ENCODE assay signal across 16 cellular contexts in the genomic region with DNA sequence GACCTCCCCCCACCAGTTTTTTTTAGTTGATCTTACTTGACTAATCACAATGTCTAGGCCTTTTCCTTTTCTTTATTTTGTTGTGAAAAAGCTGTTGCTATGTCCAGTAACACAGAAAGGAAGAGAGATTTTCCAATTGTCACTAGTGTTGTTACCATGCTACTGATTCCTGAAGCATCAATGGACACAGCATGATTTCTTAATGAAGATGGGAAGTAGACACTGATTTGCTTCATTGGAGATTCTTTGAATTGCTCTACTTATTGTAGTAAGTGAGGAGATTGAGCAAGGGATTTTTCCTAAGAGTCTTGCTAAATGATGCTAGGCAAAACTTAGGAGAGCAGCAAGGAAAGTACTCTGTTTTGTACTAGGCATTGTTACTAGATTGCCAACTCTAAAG. TPM values are rescaled to one million over a fixed set of nuclear protein-coding genes. Genes with fewer than 3 reads are reported as not detected.
DNase-seq lines count a peak whose midpoint lies in the region; ATAC-seq lines count a peak whose summit lies in the region.
"Had no signal": no experiment of that assay in that cellular context is flagged by ENCODE, and none has a peak within 500 bp of the region (broad histone marks: within the 10 kb centered on the region; RNA-seq: fewer than 3 reads in every experiment).

No MANE protein-coding gene starts in this region.

- DNase-seq in stimulated activated naive CD8-positive, alpha-beta T cell treated with anti-CD3 and anti-CD28 coated beads, Interleukin-15, amount 100 ng/mL, for 72 hours = no peak
- peak; percentile 29 for DNase-seq in amniotic epithelial cell (ENCODE audit: low read depth)
- no peak for DNase-seq in naive thymus-derived CD8-positive, alpha-beta T cell
- no peak for DNase-seq in T-helper 9 cell
- DNase-seq: DMS79 treated with DMSO at 0.1 percent for 48 hours; GDM1; Karpas-422; NCI-H1417; NCI-H187 treated with DMSO at 0.1 percent for 48 hours; NCI-H345; NCI-H526 treated with DMSO at 0.1 percent for 48 hours; NK-92 treated with Interleukin-12 subunit alpha and Interleukin-12 subunit beta, amount 100 ng/mL, for 24 hours; SHP77 had no signal

- no peak overlapping the region for H3K27ac Mint-ChIP-seq in stimulated activated naive CD8-positive, alpha-beta T cell treated with anti-CD3 and anti-CD28 coated beads, Interleukin-15, Interleukin-2, amounts not matched to agents 100 ng/mL and 50 ng/mL, for 24 hours
- no peak overlapping the region for H3K27ac Mint-ChIP-seq in stimulated activated naive CD8-positive, alpha-beta T cell treated with anti-CD3 and anti-CD28 coated beads, Interleukin-15, amount 100 ng/mL, for 72 hours
- no peak overlapping the region for H3K27ac Mint-ChIP-seq in naive thymus-derived CD8-positive, alpha-beta T cell

- peaks cover 70% of the 10 kb centered on the region for H3K4me1 Mint-ChIP-seq in stimulated activated naive CD8-positive, alpha-beta T cell treated with anti-CD3 and anti-CD28 coated beads, Interleukin-15, Interleukin-2, amounts not matched to agents 100 ng/mL and 50 ng/mL, for 24 hours (ENCODE audit: low read depth)
- peaks cover 55% of the 10 kb centered on the region for H3K4me1 Mint-ChIP-seq in stimulated activated naive CD8-positive, alpha-beta T cell treated with anti-CD3 and anti-CD28 coated beads, Interleukin-15, amount 100 ng/mL, for 72 hours
- peaks cover 29 to 84% (median 75%) of the 10 kb centered on the region in 4 donors for H3K4me1 Mint-ChIP-seq in naive thymus-derived CD8-positive, alpha-beta T cell

- H3K4me3 Mint-ChIP-seq in stimulated activated naive CD8-positive, alpha-beta T cell treated with anti-CD3 and anti-CD28 coated beads, Interleukin-15, Interleukin-2, amounts not matched to agents 100 ng/mL and 50 ng/mL, for 24 hours = peak overlapping the region; percentile 12
- H3K4me3 Mint-ChIP-seq in stimulated activated naive CD8-positive, alpha-beta T cell treated with anti-CD3 and anti-CD28 coated beads, Interleukin-15, amount 100 ng/mL, for 72 hours = peak overlapping the region in 1 of 2 donors; percentile 16
- peak overlapping the region in 7 of 10 donors; percentile 5 to 58 (median 43) for H3K4me3 Mint-ChIP-seq in naive thymus-derived CD8-positive, alpha-beta T cell

- H3K9me3 Mint-ChIP-seq in stimulated activated naive CD8-positive, alpha-beta T cell treated with anti-CD3 and anti-CD28 coated beads, Interleukin-15, Interleukin-2, amounts not matched to agents 100 ng/mL and 50 ng/mL, for 24 hours = no peaks in the 10 kb centered on the region
- H3K9me3 Mint-ChIP-seq in stimulated activated naive CD8-positive, alpha-beta T cell treated with anti-CD3 and anti-CD28 coated beads, Interleukin-15, amount 100 ng/mL, for 72 hours = no peaks in the 10 kb centered on the region
- no peaks in the 10 kb centered on the region for H3K9me3 Mint-ChIP-seq in naive thymus-derived CD8-positive, alpha-beta T cell

- no peaks in the 10 kb centered on the region for H3K27me3 Mint-ChIP-seq in stimulated activated naive CD8-positive, alpha-beta T cell treated with anti-CD3 and anti-CD28 coated beads, Interleukin-15, Interleukin-2, amounts not matched to agents 100 ng/mL and 50 ng/mL, for 24 hours
- no peaks in the 10 kb centered on the region for H3K27me3 Mint-ChIP-seq in stimulated activated naive CD8-positive, alpha-beta T cell treated with anti-CD3 and anti-CD28 coated beads, Interleukin-15, amount 100 ng/mL, for 72 hours
- no peaks in the 10 kb centered on the region for H3K27me3 Mint-ChIP-seq in naive thymus-derived CD8-positive, alpha-beta T cell

- H3K36me3 Mint-ChIP-seq in stimulated activated naive CD8-positive, alpha-beta T cell treated with anti-CD3 and anti-CD28 coated beads, Interleukin-15, Interleukin-2, amounts not matched to agents 100 ng/mL and 50 ng/mL, for 24 hours (ENCODE audit: low read depth) = peaks cover 59% of the 10 kb centered on the region
- peaks cover 0 to 61% (median 11%) of the 10 kb centered on the region in 3 donors for H3K36me3 Mint-ChIP-seq in naive thymus-derived CD8-positive, alpha-beta T cell

- POLR2A ChIA-PET in naive thymus-derived CD8-positive, alpha-beta T cell (lab: Charles Lee) = no interaction called here

- ATAC-seq in stimulated activated naive CD8-positive, alpha-beta T cell treated with anti-CD3 and anti-CD28 coated beads, Interleukin-15, amount 100 ng/mL, for 72 hours = no peak
- no peak for ATAC-seq in naive thymus-derived CD8-positive, alpha-beta T cell
- no peak for ATAC-seq in GM21576 (IDR thresholded peaks at IDR 0.05; ENCODE audit: unreplicated experiment)
- ATAC-seq in GM18873 (IDR thresholded peaks at IDR 0.05; ENCODE audit: low FRiP score, unreplicated experiment) = no peak

RNA-seq across cellular contexts. Expression of gene AASDHPPT, which starts 4.6 kb away (rescaled TPM):
- total RNA-seq in naive thymus-derived CD8-positive, alpha-beta T cell = 10 to 100 TPM; 28.0 to 29.6 TPM
- 10 to 100 TPM; 35.5 to 48.6 (median 45.8) TPM for polyA plus RNA-seq in naive thymus-derived CD8-positive, alpha-beta T cell

RNA-seq across cellular contexts. Expression of gene KBTBD3, which starts 4.9 kb away (rescaled TPM):
- total RNA-seq in naive thymus-derived CD8-positive, alpha-beta T cell = 10 to 100 TPM; 10.5 to 13.2 TPM
- 10 to 100 TPM in 1 of 3 donors, 1 to 10 TPM in 2; 5.1 to 17.5 (median 9.7) TPM for polyA plus RNA-seq in naive thymus-derived CD8-positive, alpha-beta T cell
